In genomic region chr2:162007447-162008040, GRCh38 we compare ENCODE assay signal across 9 cellular contexts.
DNase-seq lines count a peak whose midpoint lies in the region; ATAC-seq and TF ChIP-seq lines count a peak whose summit lies in the region.
"Had no signal": no experiment of that assay in that cellular context is flagged by ENCODE, and none has a peak within 500 bp of the region (broad histone marks: within the 10 kb centered on the region; RNA-seq: fewer than 3 reads in every experiment).

No MANE protein-coding gene starts in this region.

- H3K4me1 ChIP-seq in Panc1 (ENCODE audit: control insufficient read depth, insufficient read depth, low read length) (no peaks in the 10 kb centered on the region), transverse colon (peaks cover 0 to 8% (median 3%) of the 10 kb centered on the region in 4 donors)

- DNase-seq in activated naive CD4-positive, alpha-beta T cell treated with anti-CD3 and anti-CD28 coated beads, Interleukin-2, amount 10 ng/mL, durations not matched to agents 7 days and 5 days: no peak
- no peak for DNase-seq in activated naive CD4-positive, alpha-beta T cell (lab: John Stamatoyannopoulos, UW)
- no peak for DNase-seq in Panc1 (ENCODE audit: low read depth, low spot score)
- no peak for DNase-seq in fibroblast of villous mesenchyme (ENCODE audit: low read depth)
- DNase-seq in transverse colon: no peak
- no peak for DNase-seq in activated CD4-positive, alpha-beta T cell treated with anti-CD3 and anti-CD28 coated beads for 1 hour
- no peak for DNase-seq in COLO829 (ENCODE audit: low spot score)
- DNase-seq in NCI-H524 treated with DMSO at 0.1 percent for 48 hours (lab: John Stamatoyannopoulos, UW): no peak
- DNase-seq: stimulated activated naive CD8-positive, alpha-beta T cell treated with anti-CD3 and anti-CD28 coated beads, Interleukin-15, Interleukin-2, amounts not matched to agents 100 U/mL and 50 U/mL, for 24 hours had no signal

- BruUV-seq in Panc1 (replicated peaks; lab: Mats Ljungman, UMichigan): no TSS peak

- peaks cover 78% of the 10 kb centered on the region for H3K36me3 Mint-ChIP-seq in activated naive CD4-positive, alpha-beta T cell treated with anti-CD3 and anti-CD28 coated beads, Interleukin-2, amount 10 ng/mL, durations not matched to agents 7 days and 5 days

- H3K27me3 Mint-ChIP-seq in activated naive CD4-positive, alpha-beta T cell treated with anti-CD3 and anti-CD28 coated beads, Interleukin-2, amount 10 ng/mL, durations not matched to agents 7 days and 5 days: no peaks in the 10 kb centered on the region

- H3K4me3 ChIP-seq in Panc1 (ENCODE audit: low read depth in 2 of 2, low read length in 2 of 2): no peak overlapping the region
- no peak overlapping the region for H3K4me3 ChIP-seq in fibroblast of villous mesenchyme (ENCODE audit: low read depth, low read length)
- no peak overlapping the region for H3K4me3 ChIP-seq in transverse colon

- H3K9me3 Mint-ChIP-seq in activated naive CD4-positive, alpha-beta T cell treated with anti-CD3 and anti-CD28 coated beads, Interleukin-2, amount 10 ng/mL, durations not matched to agents 7 days and 5 days: no peaks in the 10 kb centered on the region

- H3K4me1 Mint-ChIP-seq in activated naive CD4-positive, alpha-beta T cell treated with anti-CD3 and anti-CD28 coated beads, Interleukin-2, amount 10 ng/mL, durations not matched to agents 7 days and 5 days: peaks cover 62% of the 10 kb centered on the region

- TF ChIP-seq POLR2A in transverse colon (IDR thresholded peaks at IDR 0.05): no peak

- in situ Hi-C loops in Panc1 (cut with HindIII; ENCODE audit: low pct_unique_long_range_greater_than_20kb, low sequenced_read_pairs) (no loop called here), transverse colon (cut with MboI; ENCODE audit: low pct_ligation_motif_present in 1 of 4, low pct_unique_long_range_greater_than_20kb in 1 of 4, low sequenced_read_pairs in 3 of 4) (loop anchor here in 2 of 4 donors (10.0 kb wide), 1 partner anchor 117 kb away; no protein-coding TSS in a partner anchor)

- H3K36me3 ChIP-seq in Panc1 (ENCODE audit: control insufficient read depth, insufficient read depth, low read length) (no peaks in the 10 kb centered on the region), transverse colon (no peaks in the 10 kb centered on the region)

- CTCF ChIA-PET in activated naive CD4-positive, alpha-beta T cell treated with anti-CD3 and anti-CD28 coated beads, Interleukin-2, amount 10 ng/mL, durations not matched to agents 7 days and 5 days (lab: Charles Lee): interaction anchor here (0.7 to 1.3 kb wide), 8 partner anchors 8 to 66 kb away, joined by 3 to 7 read pairs (median 3); no protein-coding TSS in a partner anchor
- CTCF ChIA-PET in Panc1 (lab: Charles Lee): no interaction called here

- no peak overlapping the region for H3K4me3 Mint-ChIP-seq in activated naive CD4-positive, alpha-beta T cell treated with anti-CD3 and anti-CD28 coated beads, Interleukin-2, amount 10 ng/mL, durations not matched to agents 7 days and 5 days

- TF ChIP-seq CTCF in Panc1 (IDR thresholded peaks at IDR 0.05) (peak; percentile 26; the same call in 1 of the 2 replicates), fibroblast of villous mesenchyme (IDR thresholded peaks at IDR 0.05; ENCODE audit: insufficient read depth, low read depth, low read length) (peak; percentile 58), transverse colon (IDR thresholded peaks at IDR 0.05) (peak; percentile 56 to 80 (median 66))

- POLR2A ChIA-PET in Panc1 (lab: Charles Lee): no interaction called here

- H3K27ac ChIP-seq in Panc1 (ENCODE audit: low read length): no peak overlapping the region
- no peak overlapping the region for H3K27ac ChIP-seq in transverse colon

- TF ChIP-seq EP300 in transverse colon (IDR thresholded peaks at IDR 0.05; ENCODE audit: low read depth): no peak

- intact Hi-C loops in Panc1 (cut with micrococcal nuclease; ENCODE audit: unreplicated experiment) (loop anchor here (2.0 to 10.0 kb wide), 2 partner anchors 115 to 287 kb away; no protein-coding TSS in a partner anchor), transverse colon (cut with DNase I; ENCODE audit: low total_unique reads) (no loop called here)

- 81 to 88% methylated on average over 3 of the region's 3 CpGs for WGBS in transverse colon (ENCODE audit: low coverage in 1 of 2), 2 donors

- ATAC-seq in Panc1: no peak
- ATAC-seq: stimulated activated naive CD8-positive, alpha-beta T cell treated with anti-CD3 and anti-CD28 coated beads, Interleukin-15, Interleukin-2, amounts not matched to agents 100 U/mL and 50 U/mL, for 24 hours had no signal

- H3K27me3 ChIP-seq in Panc1 (ENCODE audit: control insufficient read depth, insufficient read depth, low read length) (no peaks in the 10 kb centered on the region; the same call in 1 of the 2 replicates), transverse colon (no peaks in the 10 kb centered on the region)

- H3K9me3 ChIP-seq in Panc1 (ENCODE audit: control insufficient read depth, insufficient read depth, low read depth, low read length) (no peaks in the 10 kb centered on the region), transverse colon (no peaks in the 10 kb centered on the region)

- peak overlapping the region; percentile 5 for H3K27ac Mint-ChIP-seq in activated naive CD4-positive, alpha-beta T cell treated with anti-CD3 and anti-CD28 coated beads, Interleukin-2, amount 10 ng/mL, durations not matched to agents 7 days and 5 days
